Comparison of ENCODE assay signal across 8 cellular contexts in genomic region chr3:4984511-4984864, GRCh38. TPM values are rescaled to one million over a fixed set of nuclear protein-coding genes. Genes with fewer than 3 reads are reported as not detected.
A peak's percentile ranks its signal among the peaks of the same experiment; 100 is the strongest.
DNase-seq lines count a peak whose midpoint lies in the region; ATAC-seq and TF ChIP-seq lines count a peak whose summit lies in the region.

No MANE protein-coding gene starts in this region.

- POLR2A ChIA-PET in activated CD4-positive, alpha-beta T cell treated with anti-CD3 and anti-CD28 coated beads, Interleukin-2, amount 10 ng/mL, durations not matched to agents 7 days and 5 days (lab: Charles Lee) = interaction anchor here (0.7 to 2.6 kb wide), 8 partner anchors 23 to 163 kb away, joined by 3 to 12 read pairs (median 4); no protein-coding TSS in a partner anchor

- H3K36me3 ChIP-seq in right lobe of liver (peaks cover 9 to 17% (median 13%) of the 10 kb centered on the region in 4 donors), thoracic aorta (peaks cover 9% of the 10 kb centered on the region)

- H3K36me3 Mint-ChIP-seq in activated CD4-positive, alpha-beta T cell treated with anti-CD3 and anti-CD28 coated beads, Interleukin-2, amount 10 ng/mL, durations not matched to agents 7 days and 5 days (ENCODE audit: low read depth) = peaks cover 61% of the 10 kb centered on the region

- WGBS in right lobe of liver (ENCODE audit: insufficient coverage, low coverage, low lambda C conversion rate, missing lambda C conversion rate) = 34% methylated on average over 9 of the region's 9 CpGs

- H3K9me3 ChIP-seq in right lobe of liver (no peaks in the 10 kb centered on the region), thoracic aorta (no peaks in the 10 kb centered on the region)

- no peaks in the 10 kb centered on the region for H3K27me3 Mint-ChIP-seq in activated CD4-positive, alpha-beta T cell treated with anti-CD3 and anti-CD28 coated beads, Interleukin-2, amount 10 ng/mL, durations not matched to agents 7 days and 5 days

- H3K4me1 ChIP-seq in right lobe of liver (peaks cover 0 to 51% (median 15%) of the 10 kb centered on the region in 4 donors), thoracic aorta (ENCODE audit: control insufficient read depth in 1 of 2, low read depth in 2 of 2) (peaks cover 37 to 71% of the 10 kb centered on the region in 2 donors)

- TF ChIP-seq POLR2A in right lobe of liver (IDR thresholded peaks at IDR 0.05) = peak; percentile 17

- intact Hi-C loops in right lobe of liver (cut with DNase I) = no loop called here

- peak overlapping the region; percentile 85 for H3K27ac Mint-ChIP-seq in activated CD4-positive, alpha-beta T cell treated with anti-CD3 and anti-CD28 coated beads, Interleukin-2, amount 10 ng/mL, durations not matched to agents 7 days and 5 days

- H3K4me3 ChIP-seq in right lobe of liver (peak overlapping the region in 2 of 3 donors; percentile 15 to 94), thoracic aorta (peak overlapping the region; percentile 93)

- TF ChIP-seq CTCF in right lobe of liver (IDR thresholded peaks at IDR 0.05) (no peak), thoracic aorta (IDR thresholded peaks at IDR 0.05) (no peak)

- ATAC-seq in right lobe of liver (no peak), thoracic aorta (ENCODE audit: insufficient number of reproducible peaks, low FRiP score, low read depth) (no peak), GM21360 (IDR thresholded peaks at IDR 0.05; ENCODE audit: unreplicated experiment) (no peak), GM19395 (IDR thresholded peaks at IDR 0.05; ENCODE audit: unreplicated experiment) (no peak)

- DNase-seq in activated CD4-positive, alpha-beta T cell treated with anti-CD3 and anti-CD28 coated beads, Interleukin-2, amount 10 ng/mL, durations not matched to agents 7 days and 5 days = no peak
- DNase-seq in activated CD4-positive, alpha-beta T cell treated with anti-CD3 and anti-CD28 coated beads, Interleukin-2, amount 50 U/mL, for 48 hours = no peak
- DNase-seq in right lobe of liver = no peak
- no peak for DNase-seq in thoracic aorta (ENCODE audit: low spot score)
- no peak for DNase-seq in NCI-H128 (lab: John Stamatoyannopoulos, UW; ENCODE audit: unreplicated experiment)

- no peaks in the 10 kb centered on the region for H3K27me3 ChIP-seq in right lobe of liver
- H3K27me3 ChIP-seq in thoracic aorta (replicated peaks; ENCODE audit: insufficient read depth) = no peaks in the 10 kb centered on the region

- H3K4me3 Mint-ChIP-seq in activated CD4-positive, alpha-beta T cell treated with anti-CD3 and anti-CD28 coated beads, Interleukin-2, amount 10 ng/mL, durations not matched to agents 7 days and 5 days = peak overlapping the region; percentile 99

- no peaks in the 10 kb centered on the region for H3K9me3 Mint-ChIP-seq in activated CD4-positive, alpha-beta T cell treated with anti-CD3 and anti-CD28 coated beads, Interleukin-2, amount 10 ng/mL, durations not matched to agents 7 days and 5 days

- H3K27ac ChIP-seq in angular gyrus (ENCODE audit: low read depth, low read length) (peak overlapping the region; percentile 86), right lobe of liver (peak overlapping the region; percentile 68 to 100 (median 100)), thoracic aorta (peak overlapping the region; percentile 99)

- CTCF ChIA-PET in activated CD4-positive, alpha-beta T cell treated with anti-CD3 and anti-CD28 coated beads, Interleukin-2, amount 10 ng/mL, durations not matched to agents 7 days and 5 days (lab: Charles Lee) = interaction anchor here (0.6 to 13.9 kb wide), 20 partner anchors 10 to 273 kb away, joined by 3 to 197 read pairs (median 5); no protein-coding TSS in a partner anchor

- peaks cover 74% of the 10 kb centered on the region for H3K4me1 Mint-ChIP-seq in activated CD4-positive, alpha-beta T cell treated with anti-CD3 and anti-CD28 coated beads, Interleukin-2, amount 10 ng/mL, durations not matched to agents 7 days and 5 days

RNA-seq across cellular contexts. Expression of gene BHLHE40, which starts 5.3 kb away (rescaled TPM):
- 100 to 1,000 TPM; 105 to 112 TPM for total RNA-seq in activated CD4-positive, alpha-beta T cell treated with anti-CD3 and anti-CD28 coated beads, Interleukin-2, amount 10 ng/mL, durations not matched to agents 7 days and 5 days
- total RNA-seq in right lobe of liver (100 to 1,000 TPM in 1 of 6 experiments, 10 to 100 TPM in 5; 19.0 to 170 (median 57.7) TPM), thoracic aorta (100 to 1,000 TPM in 1 of 2 donors, 10 to 100 TPM in 1; 47.2 to 109 TPM)
